2 cellular contexts compared by ENCODE assay signal in the genomic region with DNA sequence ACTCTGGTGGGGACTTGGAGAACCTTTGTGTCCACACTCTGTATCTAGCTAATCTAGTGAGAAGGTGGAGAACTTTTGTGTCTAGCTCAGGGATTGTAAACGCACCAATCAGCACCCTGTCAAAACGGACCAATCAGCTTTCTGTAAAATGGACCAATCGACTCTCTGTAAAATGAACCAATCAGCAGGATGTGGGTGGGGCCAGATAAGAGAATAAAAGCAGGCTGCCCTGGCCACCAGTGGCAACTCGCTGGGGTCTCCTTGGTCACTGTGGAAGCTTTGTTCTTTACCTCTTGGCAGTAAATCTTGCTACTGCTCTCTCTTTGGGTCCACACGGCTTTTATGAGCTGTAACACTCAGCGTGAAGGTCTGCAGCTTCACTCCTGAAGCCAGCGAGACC. TPM values are rescaled to one million over a fixed set of nuclear protein-coding genes. Genes with fewer than 3 reads are reported as not detected.
"Had no signal": no experiment of that assay in that cellular context is flagged by ENCODE, and none has a peak within 500 bp of the region (broad histone marks: within the 10 kb centered on the region; RNA-seq: fewer than 3 reads in every experiment).

No MANE protein-coding gene starts in this region.

RNA-seq across cellular contexts. Expression of gene TNFSF11, which starts 13.6 kb away (rescaled TPM):
- total RNA-seq: GM23248, HFFc6 had no signal
- polyA plus RNA-seq: GM23248 had no signal
